ENCODE assay signal across 10 cellular contexts in the genomic region with DNA sequence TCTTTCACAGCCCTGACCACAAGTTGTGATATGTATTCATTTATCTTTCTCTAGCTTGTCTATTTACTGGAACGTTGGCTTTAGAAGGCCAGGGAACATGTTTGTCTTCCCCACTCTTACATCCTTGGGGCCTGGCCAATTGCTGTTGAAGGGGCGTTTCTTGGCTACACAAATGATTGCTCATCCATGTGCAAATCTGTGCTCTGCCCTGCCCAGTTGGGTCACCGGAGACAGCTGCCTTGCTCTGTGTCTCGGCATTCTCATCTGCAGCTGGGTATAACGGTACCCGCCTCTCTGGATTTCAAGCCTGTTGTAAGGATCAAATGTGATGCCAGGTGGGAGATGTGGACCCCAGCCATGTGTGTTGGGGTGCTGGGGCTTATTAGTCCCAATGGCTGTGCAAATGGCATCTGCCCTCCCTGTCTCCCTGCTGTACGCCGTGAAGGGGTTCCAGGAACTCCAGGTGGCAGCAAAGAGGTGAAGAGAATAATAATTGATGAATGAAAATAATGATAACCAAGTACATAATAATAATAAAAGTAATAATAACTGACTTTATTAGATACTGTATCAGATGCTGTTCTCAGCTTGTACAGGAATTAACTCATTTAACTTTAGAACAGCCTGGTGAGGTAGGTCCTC. TPM values are rescaled to one million over a fixed set of nuclear protein-coding genes. Genes with fewer than 3 reads are reported as not detected.
DNase-seq lines count a peak whose midpoint lies in the region; ATAC-seq, FAIRE-seq and TF ChIP-seq lines count a peak whose summit lies in the region.
"Had no signal": no experiment of that assay in that cellular context is flagged by ENCODE, and none has a peak within 500 bp of the region (broad histone marks: within the 10 kb centered on the region; RNA-seq: fewer than 3 reads in every experiment).

No MANE protein-coding gene starts in this region.

- no peaks in the 10 kb centered on the region for H3K79me2 ChIP-seq in mammary epithelial cell (ENCODE audit: insufficient read depth, low read length)

- FAIRE-seq in HTR-8/SVneo (lab: Jason Lieb, UNC) = no peak

- H4K20me1 ChIP-seq in mammary epithelial cell (ENCODE audit: insufficient read depth, low read length) = no peaks in the 10 kb centered on the region

- DNase-seq in Right ventricle myocardium inferior (ENCODE audit: missing footprints) = peak; percentile 77
- no peak for DNase-seq in cardiac septum (ENCODE audit: low spot score)
- peak; percentile 63 for DNase-seq in mammary epithelial cell
- DNase-seq in right lobe of liver = peak; percentile 76 to 91 (median 89)
- DNase-seq in HTR-8/SVneo (ENCODE audit: insufficient read length, low spot score) = no peak
- no peak for DNase-seq in activated CD4-positive, alpha-beta T cell treated with anti-CD3 and anti-CD28 coated beads for 4 hours
- DNase-seq in NCI-H1105 treated with DMSO at 0.1 percent for 48 hours (lab: John Stamatoyannopoulos, UW) = no peak
- DNase-seq: activated CD8-positive, alpha-beta memory T cell treated with anti-CD3 and anti-CD28 coated beads, Interleukin-2, amount 50 U/mL, for 48 hours; glutamatergic neuron had no signal

- no peak overlapping the region for H3K4me2 ChIP-seq in mammary epithelial cell (ENCODE audit: insufficient read depth, low read depth, low read length)

- ATAC-seq in Right ventricle myocardium inferior (peak; percentile 74), right lobe of liver (peak; percentile 83 to 89 (median 86)), HG02588 (IDR thresholded peaks at IDR 0.05; ENCODE audit: unreplicated experiment) (no peak)

- H3K4me1 ChIP-seq in mammary epithelial cell (ENCODE audit: insufficient read depth, low read length) (no peaks in the 10 kb centered on the region), right lobe of liver (peaks cover 0 to 35% (median 11%) of the 10 kb centered on the region in 4 donors)

- in situ Hi-C loops in mammary epithelial cell (cut with MboI; ENCODE audit: low sequenced_read_pairs in 2 of 2) = loop anchor here in 1 of 2 donors (25.0 kb wide), 1 partner anchor 341 kb away; no protein-coding TSS in a partner anchor

- H3K36me3 ChIP-seq in mammary epithelial cell (ENCODE audit: insufficient read depth, low read length) (no peaks in the 10 kb centered on the region), right lobe of liver (no peaks in the 10 kb centered on the region)

- dilution Hi-C loops in mammary epithelial cell (cut with HindIII; ENCODE audit: low sequenced_read_pairs) = no loop called here

- H3K9me3 ChIP-seq in mammary epithelial cell (replicated peaks; ENCODE audit: insufficient read depth, low read length) = no peaks in the 10 kb centered on the region
- no peaks in the 10 kb centered on the region for H3K9me3 ChIP-seq in right lobe of liver

- H3K27me3 ChIP-seq in mammary epithelial cell (ENCODE audit: insufficient read depth, low read length) = no peaks in the 10 kb centered on the region
- H3K27me3 ChIP-seq in right lobe of liver = no peaks in the 10 kb centered on the region

- TF ChIP-seq CTCF in mammary epithelial cell (conservative IDR thresholded peaks at IDR 0.05 in 1 of 2, IDR thresholded peaks at IDR 0.05 in 1 of 2; ENCODE audit: extremely low read depth in 1 of 2, insufficient read depth in 1 of 2, low read depth in 1 of 2, low read length in 2 of 2) = peak in 1 of 2 donors; percentile 43
- TF ChIP-seq CTCF in right lobe of liver (IDR thresholded peaks at IDR 0.05) = peak; percentile 10 to 46 (median 26)

- H3K27ac ChIP-seq in mammary epithelial cell (ENCODE audit: insufficient read depth, low read depth, low read length) (no peak overlapping the region), right lobe of liver (peak overlapping the region; percentile 4 to 93 (median 58))

- H3K9ac ChIP-seq in mammary epithelial cell (ENCODE audit: insufficient read depth, low read length) = no peak overlapping the region

- H3K4me3 ChIP-seq in mammary epithelial cell (replicated peaks in 1 of 3; ENCODE audit: insufficient read depth in 1 of 3, low read depth in 2 of 3, low read length in 3 of 3) (no peak overlapping the region), right lobe of liver (peak overlapping the region in 1 of 3 donors; percentile 8)

- no peak overlapping the region for H2AFZ ChIP-seq in mammary epithelial cell (ENCODE audit: low read depth, low read length)

- 43% methylated on average over 6 of the region's 8 CpGs for WGBS in mammary epithelial cell (ENCODE audit: low coverage, missing lambda C conversion rate)
- WGBS in right lobe of liver (ENCODE audit: insufficient coverage, low coverage, low lambda C conversion rate, missing lambda C conversion rate) = 39% methylated on average over 8 of the region's 8 CpGs

- intact Hi-C loops in Right ventricle myocardium inferior (cut with DNase I) = no loop called here
- intact Hi-C loops in cardiac septum (cut with DNase I) = no loop called here
- intact Hi-C loops in mammary epithelial cell (cut with micrococcal nuclease) = loop anchor here (5.0 kb wide), 3 partner anchors 121 to 366 kb away; no protein-coding TSS in a partner anchor
- intact Hi-C loops in right lobe of liver (cut with DNase I) = no loop called here

- BruUV-seq in mammary epithelial cell (replicated peaks; lab: Mats Ljungman, UMichigan) = no TSS peak

- TF ChIP-seq POLR2A in right lobe of liver (IDR thresholded peaks at IDR 0.05) = no peak

- CTCF ChIA-PET in mammary epithelial cell (lab: Charles Lee; ENCODE audit: low non-redundant PET) = no interaction called here

RNA-seq across cellular contexts. Expression of a gene that starts 24.1 kb away (rescaled TPM):
- total RNA-seq in Right ventricle myocardium inferior = 14.1 TPM
- 32.6 TPM for total RNA-seq in cardiac septum
- total RNA-seq in mammary epithelial cell = 10 to 100 TPM; 27.6 to 32.0 TPM
- polyA plus RNA-seq in mammary epithelial cell = 21.2 TPM
- polyA minus RNA-seq in mammary epithelial cell = 53.7 TPM
- 10 to 100 TPM in 5 of 6 experiments, 1 to 10 TPM in 1; 8.9 to 38.2 (median 21.2) TPM for total RNA-seq in right lobe of liver

Comparison
In these comparisons a context has a peak if more than half of its experiments do, and no peak if none do; other contexts are left out.
1. DNase-seq: peak in Right ventricle myocardium inferior (single experiment), mammary epithelial cell (single experiment) and right lobe of liver (3 of 3); none in cardiac septum (single experiment), HTR-8/SVneo (single experiment), activated CD4-positive, alpha-beta T cell treated with anti-CD3 and anti-CD28 coated beads for 4 hours (0 of 2) and NCI-H1105 treated with DMSO at 0.1 percent for 48 hours (single experiment).